Comparison of ENCODE assay signal across 8 cellular contexts in genomic region chr15:37106490-37107001, GRCh38. TPM values are rescaled to one million over a fixed set of nuclear protein-coding genes. Genes with fewer than 3 reads are reported as not detected.
A peak's percentile ranks its signal among the peaks of the same experiment; 100 is the strongest.
DNase-seq lines count a peak whose midpoint lies in the region; ATAC-seq, FAIRE-seq and TF ChIP-seq lines count a peak whose summit lies in the region.

No MANE protein-coding gene starts in this region.

- no peak overlapping the region for H2AFZ ChIP-seq in GM12878 (ENCODE audit: control insufficient read depth, low read depth, low read length)

- H3K9me3 ChIP-seq in GM12878 (replicated peaks; ENCODE audit: control insufficient read depth, insufficient read depth, low read length) (no peaks in the 10 kb centered on the region), liver (ENCODE audit: control insufficient read depth in 4 of 4, low read length in 3 of 4) (no peaks in the 10 kb centered on the region), vagina (no peaks in the 10 kb centered on the region)

- no peak overlapping the region for H3K9ac ChIP-seq in GM12878 (ENCODE audit: control insufficient read depth, insufficient read depth, low read length)
- no peak overlapping the region for H3K9ac ChIP-seq in liver (ENCODE audit: low read depth in 1 of 2, low read length in 2 of 2)

- TF ChIP-seq EP300 in GM12878 (IDR thresholded peaks at IDR 0.05; ENCODE audit: borderline replicate concordance in 1 of 2, control insufficient read depth in 1 of 2, low read depth in 2 of 2, low read length in 2 of 2) = no peak

- no peak for FAIRE-seq in GM12878 (lab: Jason Lieb, UNC)

- peak; percentile 54 to 78 (median 55) for TF ChIP-seq CTCF in GM12878 (IDR thresholded peaks at IDR 0.05 in 2 of 3, conservative IDR thresholded peaks at IDR 0.05 in 1 of 3; ENCODE audit: control insufficient read depth in 2 of 3, extremely low read depth in 1 of 3, insufficient read depth in 1 of 3, low read depth in 3 of 3, low read length in 3 of 3)
- no peak for TF ChIP-seq CTCF in liver (IDR thresholded peaks at IDR 0.05; ENCODE audit: low read depth, low read length, missing input control)
- peak in 1 of 3 experiments; percentile 11 for TF ChIP-seq CTCF in vagina (IDR thresholded peaks at IDR 0.05)

- intact Hi-C loops in Right ventricle myocardium inferior (cut with DNase I) = loop anchor here (10.0 kb wide), 2 partner anchors 312 to 602 kb away; no protein-coding TSS in a partner anchor
- intact Hi-C loops in cardiac septum (cut with DNase I) = no loop called here
- intact Hi-C loops in GM12878 (cut with micrococcal nuclease; ENCODE audit: unreplicated experiment) = loop anchor here (1.0 to 10.0 kb wide), 4 partner anchors 223 to 1582 kb away; no protein-coding TSS in a partner anchor
- intact Hi-C loops in vagina (cut with DNase I) = no loop called here

- no TSS peak for BruUV-seq in GM12878 (replicated peaks; lab: Mats Ljungman, UMichigan)

- peaks cover 100% of the 10 kb centered on the region for H3K27me3 Mint-ChIP-seq in stimulated activated naive CD8-positive, alpha-beta T cell treated with anti-CD3 and anti-CD28 coated beads, Interleukin-15, amount 100 ng/mL, for 72 hours

- no peaks in the 10 kb centered on the region for H3K79me2 ChIP-seq in GM12878 (ENCODE audit: control insufficient read depth, insufficient read depth, low read length)

- SMC1A ChIA-PET in GM12878 (lab: Charles Lee; ENCODE audit: uncharacterized antibody, unreplicated experiment) = interaction anchor here (1.3 to 12.8 kb wide), 4 partner anchors 21 to 605 kb away, joined by 4 to 130 read pairs (median 4); no protein-coding TSS in a partner anchor

- H3K27ac ChIP-seq in GM12878 (ENCODE audit: control insufficient read depth, insufficient read depth) = no peak overlapping the region
- H3K27ac ChIP-seq in liver (ENCODE audit: low read depth in 1 of 2, low read length in 2 of 2) = no peak overlapping the region
- H3K27ac ChIP-seq in vagina = peak overlapping the region; percentile 58

- H3K4me1 ChIP-seq in GM12878 (ENCODE audit: control insufficient read depth, insufficient read depth, low read length) = no peaks in the 10 kb centered on the region; the same call in 1 of the 2 replicates
- H3K4me1 ChIP-seq in liver (ENCODE audit: control insufficient read depth in 4 of 4, insufficient read depth in 4 of 4, low read length in 3 of 4) = peaks cover 3 to 20% (median 15%) of the 10 kb centered on the region in 4 donors
- H3K4me1 ChIP-seq in vagina = peaks cover 10% of the 10 kb centered on the region

- no peaks in the 10 kb centered on the region for H4K20me1 ChIP-seq in GM12878 (ENCODE audit: control insufficient read depth, insufficient read depth)

- H3K27me3 ChIP-seq in GM12878 (replicated peaks in 1 of 2; ENCODE audit: control insufficient read depth in 2 of 2, insufficient read depth in 2 of 2, low read length in 1 of 2) (peaks cover 3 to 33% of the 10 kb centered on the region in 2 experiments), liver (ENCODE audit: control insufficient read depth in 4 of 4, insufficient read depth in 4 of 4, low read length in 3 of 4) (peaks cover 0 to 20% (median 7%) of the 10 kb centered on the region in 4 donors), vagina (no peaks in the 10 kb centered on the region)

- ATAC-seq in Right ventricle myocardium inferior (no peak), GM12878 (peak; percentile 42; the same call in 2 of the 3 replicates)
- ATAC-seq in stimulated activated naive CD8-positive, alpha-beta T cell treated with anti-CD3 and anti-CD28 coated beads, Interleukin-15, amount 100 ng/mL, for 72 hours = no peak

- in situ Hi-C loops in GM12878 (cut with MboI) = loop anchor here (10.0 kb wide), 1 partner anchor 612 kb away; no protein-coding TSS in a partner anchor

- POLR2A ChIA-PET in GM12878 (lab: Charles Lee) = interaction anchor here (0.6 kb wide), 1 partner anchor 490 kb away, joined by 4 read pairs; no protein-coding TSS in a partner anchor

- H3K36me3 ChIP-seq in GM12878 (ENCODE audit: control insufficient read depth in 2 of 2, insufficient read depth in 2 of 2, low read length in 1 of 2) (no peaks in the 10 kb centered on the region), liver (ENCODE audit: control insufficient read depth in 4 of 4, insufficient read depth in 3 of 4, low read depth in 1 of 4, low read length in 3 of 4) (no peaks in the 10 kb centered on the region), vagina (no peaks in the 10 kb centered on the region)

- WGBS in GM12878 (ENCODE audit: insufficient coverage, insufficient replicate concordance, low lambda C conversion rate, missing lambda C conversion rate) = 9% methylated on average over 22 of the region's 23 CpGs
- 20% methylated on average over 23 of the region's 23 CpGs for WGBS in liver

- H3K27ac Mint-ChIP-seq in stimulated activated naive CD8-positive, alpha-beta T cell treated with anti-CD3 and anti-CD28 coated beads, Interleukin-15, amount 100 ng/mL, for 72 hours = peak overlapping the region in 1 of 2 donors; percentile 74

- H3K9me3 Mint-ChIP-seq in stimulated activated naive CD8-positive, alpha-beta T cell treated with anti-CD3 and anti-CD28 coated beads, Interleukin-15, amount 100 ng/mL, for 72 hours = peaks cover 5 to 12% of the 10 kb centered on the region in 2 donors

- CTCF ChIA-PET in GM12878 (lab: Yijun Ruan, JAX) = interaction anchor here (0.6 to 5.2 kb wide), 9 partner anchors 100 to 605 kb away, joined by 3 to 66 read pairs (median 3); no protein-coding TSS in a partner anchor

- TF ChIP-seq RAD21 in GM12878 (IDR thresholded peaks at IDR 0.05; ENCODE audit: insufficient read depth, low read depth, low read length) = peak; percentile 74
- peak; percentile 20 to 25 for TF ChIP-seq RAD21 in liver (IDR thresholded peaks at IDR 0.05)

- H3K4me2 ChIP-seq in GM12878 (ENCODE audit: control insufficient read depth, insufficient read depth) = peak overlapping the region; percentile 48

- H3K4me3 ChIP-seq in GM12878 (no peak overlapping the region), liver (ENCODE audit: low read depth in 1 of 3, low read length in 3 of 3) (peak overlapping the region in 1 of 3 donors; percentile 23), vagina (peak overlapping the region; percentile 23 to 30)

- RAD21 ChIA-PET in GM12878 (lab: Charles Lee; ENCODE audit: unreplicated experiment) = no interaction called here

- H3K4me3 Mint-ChIP-seq in stimulated activated naive CD8-positive, alpha-beta T cell treated with anti-CD3 and anti-CD28 coated beads, Interleukin-15, amount 100 ng/mL, for 72 hours = no peak overlapping the region

- H3K4me1 Mint-ChIP-seq in stimulated activated naive CD8-positive, alpha-beta T cell treated with anti-CD3 and anti-CD28 coated beads, Interleukin-15, amount 100 ng/mL, for 72 hours = peaks cover 34% of the 10 kb centered on the region

- TF ChIP-seq POLR2A in GM12878 (IDR thresholded peaks at IDR 0.05; ENCODE audit: low read depth, low read length) (no peak), vagina (IDR thresholded peaks at IDR 0.05) (no peak)

- DNase-seq in Right ventricle myocardium inferior (ENCODE audit: missing footprints) (peak; percentile 71), cardiac septum (ENCODE audit: low spot score) (no peak), GM12878 (ENCODE audit: low read depth, low spot score) (no peak), vagina (ENCODE audit: extremely low spot score in 2 of 2) (no peak), NCI-H526 treated with DMSO at 0.1 percent for 48 hours (lab: John Stamatoyannopoulos, UW) (no peak), NCI-H2107 treated with DMSO at 0.1 percent for 48 hours (lab: John Stamatoyannopoulos, UW; ENCODE audit: unreplicated experiment) (no peak)
- no peak for DNase-seq in stimulated activated naive CD8-positive, alpha-beta T cell treated with anti-CD3 and anti-CD28 coated beads, Interleukin-15, amount 100 ng/mL, for 72 hours

TF ChIP-seq in GM12878, 131 proteins besides CTCF, POLR2A, EP300 and RAD21 (continues in another document):
- TF ChIP-seq ETV6 (conservative IDR thresholded peaks at IDR 0.05 in 1 of 2, IDR thresholded peaks at IDR 0.05 in 1 of 2; ENCODE audit: borderline replicate concordance in 1 of 2, low read depth in 1 of 2) = no peak

TF ChIP-seq in liver, 16 proteins besides CTCF, POLR2A, EP300 and RAD21 (continues in another document):
- no peak for TF ChIP-seq YY1 (IDR thresholded peaks at IDR 0.05)
- no peak for TF ChIP-seq ATF3 (IDR thresholded peaks at IDR 0.05)
- no peak for TF ChIP-seq RXRA (IDR thresholded peaks at IDR 0.05)
- no peak for TF ChIP-seq SP1 (IDR thresholded peaks at IDR 0.05)

RNA-seq across cellular contexts. Expression of gene MEIS2, which starts 6.2 kb away (rescaled TPM):
- total RNA-seq in Right ventricle myocardium inferior (45.4 TPM), cardiac septum (40.3 TPM), GM12878 (2014; rRNA removed) (35.2 and 38.6 TPM in 2 replicates), GM12878 (2014; rRNA removed; fragmentation: Illumina TruSeq; extraction: Trizol) (32.3 and 34.0 TPM in 2 replicates), GM12878 (2021) (33.4 and 34.8 TPM in 2 replicates), liver (10 to 100 TPM; 10.9 to 12.6 TPM), vagina (76.9 TPM)
- 136 and 143 TPM in 2 replicates for total RNA-seq in GM12878 (2013; cell fraction: nucleolus; rRNA removed)
- 6.0 TPM for polyA plus RNA-seq in GM12878 (2011; ENCODE audit: low read depth)
- polyA plus RNA-seq in GM12878 (2011; rRNA removed) (13.1 and 21.2 TPM in 2 replicates), GM12878 (2014; fragmentation: Illumina TruSeq; extraction: Trizol) (48.9 and 54.0 TPM in 2 replicates), GM12878 (2014; fragmentation: Nextera tagmentation; extraction: Ambion mirVana) (1 to 10 TPM; 9.2 to 9.4 TPM), GM12878 (2014; rRNA removed) (17.4 and 22.3 TPM in 2 replicates), GM12878 (2016; fragmentation: Nextera tagmentation; extraction: Ambion mirVana) (10 to 100 TPM; 16.9 to 19.7 TPM), liver (1 to 10 TPM; 3.9 to 4.3 TPM)
- polyA plus RNA-seq in GM12878 (2011; cell fraction: cytosol; rRNA removed) = 19.9 and 22.9 TPM in 2 replicates
- polyA plus RNA-seq in GM12878 (2011; cell fraction: nucleus; rRNA removed) = 49.1 and 52.6 TPM in 2 replicates
- polyA plus RNA-seq in GM12878 (2012) = 10.5 and 12.8 TPM in 2 replicates
- 47.6 and 57.6 TPM in 2 replicates for polyA minus RNA-seq in GM12878 (2011; rRNA and poly(A)+ RNA removed)
- 8.1 and 9.4 TPM in 2 replicates for polyA minus RNA-seq in GM12878 (2011; cell fraction: cytosol; rRNA and poly(A)+ RNA removed)
- polyA minus RNA-seq in GM12878 (2011; cell fraction: nucleus; rRNA and poly(A)+ RNA removed) = 88.5 and 167 TPM in 2 replicates

Comparison
In these comparisons a context has a peak if more than half of its experiments do, and no peak if none do; other contexts are left out.
1. intact Hi-C loops: an anchor here in Right ventricle myocardium inferior (10.0 kb wide) and GM12878 (1.0 to 10.0 kb wide); none called in cardiac septum and vagina.